Comparison of ENCODE assay signal across 1 cellular context in the genomic region with DNA sequence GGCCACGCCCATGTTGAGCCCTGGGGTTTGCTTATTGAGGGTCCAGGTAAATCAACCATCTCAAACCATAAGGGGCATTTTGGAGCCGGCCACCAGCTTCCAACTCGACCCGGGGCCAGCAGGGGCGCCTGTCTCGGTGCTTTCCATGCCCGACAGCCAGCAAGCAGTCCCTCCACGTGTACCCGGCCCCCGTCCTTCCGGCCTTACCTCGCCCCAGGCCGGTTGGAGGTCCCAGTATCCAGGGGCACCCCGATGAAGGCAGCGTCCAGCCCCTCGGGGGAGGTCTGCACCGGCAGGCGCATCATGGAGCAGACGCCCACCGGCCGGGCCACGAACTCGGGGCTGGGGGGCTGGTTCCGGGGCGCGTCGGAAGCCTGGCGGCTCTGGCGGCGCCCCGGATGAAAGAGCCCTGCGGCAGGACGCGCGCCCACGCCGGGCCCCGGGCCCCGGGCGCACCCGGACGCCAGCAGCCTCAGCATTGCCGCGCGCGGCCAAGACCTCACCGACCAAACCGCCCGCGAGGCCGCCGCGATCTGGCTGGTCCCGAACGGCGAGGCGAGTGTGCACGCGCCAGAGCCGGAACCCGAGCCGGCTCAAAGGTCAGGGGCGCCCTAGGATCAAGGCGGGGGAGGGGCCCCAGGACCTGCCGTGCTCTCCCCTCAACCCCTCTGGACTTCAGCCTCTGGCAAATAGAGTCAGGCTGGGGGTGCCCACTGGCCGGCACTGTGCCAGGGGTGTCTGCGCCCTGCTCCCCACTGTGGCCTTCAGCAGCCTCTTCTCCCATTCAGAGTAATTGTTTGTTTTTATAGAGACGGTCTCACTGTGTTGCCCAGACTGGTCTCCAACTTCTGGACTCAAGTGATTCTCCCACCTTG.
TF ChIP-seq lines count a peak whose summit lies in the region.

A gene with protein sequence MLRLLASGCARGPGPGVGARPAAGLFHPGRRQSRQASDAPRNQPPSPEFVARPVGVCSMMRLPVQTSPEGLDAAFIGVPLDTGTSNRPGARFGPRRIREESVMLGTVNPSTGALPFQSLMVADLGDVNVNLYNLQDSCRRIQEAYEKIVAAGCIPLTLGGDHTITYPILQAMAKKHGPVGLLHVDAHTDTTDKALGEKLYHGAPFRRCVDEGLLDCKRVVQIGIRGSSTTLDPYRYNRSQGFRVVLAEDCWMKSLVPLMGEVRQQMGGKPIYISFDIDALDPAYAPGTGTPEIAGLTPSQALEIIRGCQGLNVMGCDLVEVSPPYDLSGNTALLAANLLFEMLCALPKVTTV (minus strand): TSS at position 563 of the 875 bp plus-strand sequence. CDS start 84 bp downstream, at position 479.

TF ChIP-seq in HepG2, 621 proteins besides CTCF, POLR2A, EP300 and RAD21 (continued from another document and continues in another):
- TF ChIP-seq SKIL (CRISPR knock-in tag; IDR thresholded peaks at IDR 0.05; ENCODE audit: borderline replicate concordance) (peak; percentile 59; the same call in 1 of the 2 replicates), ZNF749 (CRISPR knock-in tag; IDR thresholded peaks at IDR 0.05; ENCODE audit: borderline replicate concordance) (peak; percentile 78; the same call in 1 of the 2 replicates), ZFP90 (CRISPR knock-in tag; IDR thresholded peaks at IDR 0.05; ENCODE audit: borderline replicate concordance) (peak; percentile 72; the same call in 1 of the 2 replicates), RBFOX2 (IDR thresholded peaks at IDR 0.05; ENCODE audit: low read depth, low read length) (peak; percentile 98), ZNF605 (CRISPR knock-in tag; IDR thresholded peaks at IDR 0.05) (peak; percentile 79; the same call in 1 of the 2 replicates), ZMYM3 (CRISPR knock-in tag; IDR thresholded peaks at IDR 0.05) (peak; percentile 98), MEIS2 (CRISPR knock-in tag; IDR thresholded peaks at IDR 0.05) (peak; percentile 87), PATZ1 (CRISPR knock-in tag; IDR thresholded peaks at IDR 0.05) (peak; percentile 97), ZNF501 (CRISPR knock-in tag; IDR thresholded peaks at IDR 0.05) (peak; percentile 65; the same call in 1 of the 2 replicates), ZNF446 (CRISPR knock-in tag; IDR thresholded peaks at IDR 0.05) (peak; percentile 77; the same call in 1 of the 2 replicates), EHMT2 (IDR thresholded peaks at IDR 0.05; ENCODE audit: borderline replicate concordance, low read depth, low read length) (no peak), PAXIP1 (CRISPR knock-in tag; conservative IDR thresholded peaks at IDR 0.05) (peak; percentile 99), SOX13 (IDR thresholded peaks at IDR 0.05) (peak; percentile 66; the same call in 1 of the 2 replicates), SOX13 (CRISPR knock-in tag; conservative IDR thresholded peaks at IDR 0.05 in 1 of 2, IDR thresholded peaks at IDR 0.05 in 1 of 2) (peak in 1 of 2 experiments; percentile 81; a peak in 2 of 4 replicates), ETV6 (CRISPR knock-in tag; conservative IDR thresholded peaks at IDR 0.05) (no peak), NR2C2 (CRISPR knock-in tag; IDR thresholded peaks at IDR 0.05; ENCODE audit: borderline replicate concordance) (peak; percentile 89), SKI (IDR thresholded peaks at IDR 0.05; ENCODE audit: partially characterized antibody) (peak; percentile 94), ETV5 (CRISPR knock-in tag; IDR thresholded peaks at IDR 0.05; ENCODE audit: borderline replicate concordance) (peak; percentile 85), ZNF205 (CRISPR knock-in tag; IDR thresholded peaks at IDR 0.05) (peak; percentile 73; the same call in 1 of the 2 replicates), FOXP4 (CRISPR knock-in tag; IDR thresholded peaks at IDR 0.05) (peak; percentile 77; the same call in 1 of the 2 replicates), CEBPG (CRISPR knock-in tag; IDR thresholded peaks at IDR 0.05) (peak; percentile 31; the same call in 1 of the 2 replicates), LCORL (IDR thresholded peaks at IDR 0.05) (no peak), LCORL (CRISPR knock-in tag; IDR thresholded peaks at IDR 0.05) (peak; percentile 60), SIX4 (CRISPR knock-in tag; IDR thresholded peaks at IDR 0.05) (peak; percentile 65), MEF2D (CRISPR knock-in tag; IDR thresholded peaks at IDR 0.05) (peak; percentile 82), SP1 (IDR thresholded peaks at IDR 0.05) (no peak), SP1 (CRISPR knock-in tag; IDR thresholded peaks at IDR 0.05) (peak; percentile 26)
- TF ChIP-seq, protein P1, sequence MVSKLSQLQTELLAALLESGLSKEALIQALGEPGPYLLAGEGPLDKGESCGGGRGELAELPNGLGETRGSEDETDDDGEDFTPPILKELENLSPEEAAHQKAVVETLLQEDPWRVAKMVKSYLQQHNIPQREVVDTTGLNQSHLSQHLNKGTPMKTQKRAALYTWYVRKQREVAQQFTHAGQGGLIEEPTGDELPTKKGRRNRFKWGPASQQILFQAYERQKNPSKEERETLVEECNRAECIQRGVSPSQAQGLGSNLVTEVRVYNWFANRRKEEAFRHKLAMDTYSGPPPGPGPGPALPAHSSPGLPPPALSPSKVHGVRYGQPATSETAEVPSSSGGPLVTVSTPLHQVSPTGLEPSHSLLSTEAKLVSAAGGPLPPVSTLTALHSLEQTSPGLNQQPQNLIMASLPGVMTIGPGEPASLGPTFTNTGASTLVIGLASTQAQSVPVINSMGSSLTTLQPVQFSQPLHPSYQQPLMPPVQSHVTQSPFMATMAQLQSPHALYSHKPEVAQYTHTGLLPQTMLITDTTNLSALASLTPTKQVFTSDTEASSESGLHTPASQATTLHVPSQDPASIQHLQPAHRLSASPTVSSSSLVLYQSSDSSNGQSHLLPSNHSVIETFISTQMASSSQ (IDR thresholded peaks at IDR 0.05; ENCODE audit: low read depth): no peak
- TF ChIP-seq, protein P1 (CRISPR knock-in tag; IDR thresholded peaks at IDR 0.05; ENCODE audit: borderline replicate concordance): peak; percentile 91
- TF ChIP-seq, protein P2, sequence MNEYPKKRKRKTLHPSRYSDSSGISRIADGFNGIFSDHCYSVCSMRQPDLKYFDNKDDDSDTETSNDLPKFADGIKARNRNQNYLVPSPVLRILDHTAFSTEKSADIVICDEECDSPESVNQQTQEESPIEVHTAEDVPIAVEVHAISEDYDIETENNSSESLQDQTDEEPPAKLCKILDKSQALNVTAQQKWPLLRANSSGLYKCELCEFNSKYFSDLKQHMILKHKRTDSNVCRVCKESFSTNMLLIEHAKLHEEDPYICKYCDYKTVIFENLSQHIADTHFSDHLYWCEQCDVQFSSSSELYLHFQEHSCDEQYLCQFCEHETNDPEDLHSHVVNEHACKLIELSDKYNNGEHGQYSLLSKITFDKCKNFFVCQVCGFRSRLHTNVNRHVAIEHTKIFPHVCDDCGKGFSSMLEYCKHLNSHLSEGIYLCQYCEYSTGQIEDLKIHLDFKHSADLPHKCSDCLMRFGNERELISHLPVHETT (CRISPR knock-in tag; conservative IDR thresholded peaks at IDR 0.05): peak; percentile 82
- TF ChIP-seq, protein P3, sequence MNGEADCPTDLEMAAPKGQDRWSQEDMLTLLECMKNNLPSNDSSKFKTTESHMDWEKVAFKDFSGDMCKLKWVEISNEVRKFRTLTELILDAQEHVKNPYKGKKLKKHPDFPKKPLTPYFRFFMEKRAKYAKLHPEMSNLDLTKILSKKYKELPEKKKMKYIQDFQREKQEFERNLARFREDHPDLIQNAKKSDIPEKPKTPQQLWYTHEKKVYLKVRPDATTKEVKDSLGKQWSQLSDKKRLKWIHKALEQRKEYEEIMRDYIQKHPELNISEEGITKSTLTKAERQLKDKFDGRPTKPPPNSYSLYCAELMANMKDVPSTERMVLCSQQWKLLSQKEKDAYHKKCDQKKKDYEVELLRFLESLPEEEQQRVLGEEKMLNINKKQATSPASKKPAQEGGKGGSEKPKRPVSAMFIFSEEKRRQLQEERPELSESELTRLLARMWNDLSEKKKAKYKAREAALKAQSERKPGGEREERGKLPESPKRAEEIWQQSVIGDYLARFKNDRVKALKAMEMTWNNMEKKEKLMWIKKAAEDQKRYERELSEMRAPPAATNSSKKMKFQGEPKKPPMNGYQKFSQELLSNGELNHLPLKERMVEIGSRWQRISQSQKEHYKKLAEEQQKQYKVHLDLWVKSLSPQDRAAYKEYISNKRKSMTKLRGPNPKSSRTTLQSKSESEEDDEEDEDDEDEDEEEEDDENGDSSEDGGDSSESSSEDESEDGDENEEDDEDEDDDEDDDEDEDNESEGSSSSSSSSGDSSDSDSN (CRISPR knock-in tag; IDR thresholded peaks at IDR 0.05): peak; percentile 96
- TF ChIP-seq, protein P4, sequence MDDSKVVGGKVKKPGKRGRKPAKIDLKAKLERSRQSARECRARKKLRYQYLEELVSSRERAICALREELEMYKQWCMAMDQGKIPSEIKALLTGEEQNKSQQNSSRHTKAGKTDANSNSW (CRISPR knock-in tag; IDR thresholded peaks at IDR 0.05; ENCODE audit: borderline replicate concordance): no peak; the same call in 1 of the 2 replicates
